ENCODE assay signal across 34 cellular contexts in the genomic region with DNA sequence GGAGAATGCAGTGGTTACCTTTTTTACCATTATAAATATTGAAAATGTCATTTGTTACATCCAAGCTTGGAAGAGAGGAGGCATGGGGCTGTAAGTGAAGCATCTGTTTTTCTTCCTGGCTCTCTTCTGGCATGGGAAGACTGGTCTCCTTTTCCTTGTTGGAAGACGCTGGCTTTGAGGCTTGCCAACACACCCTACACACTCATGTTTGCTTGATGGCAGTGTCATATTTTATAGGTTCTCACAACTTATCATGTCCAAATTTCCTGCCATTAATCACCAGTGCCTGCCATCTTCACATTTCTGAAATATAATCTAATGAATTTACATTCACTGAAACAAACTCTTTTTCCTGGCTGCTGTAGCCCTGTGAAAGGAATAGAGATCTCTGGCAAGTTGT.
"Had no signal": no experiment of that assay in that cellular context is flagged by ENCODE, and none has a peak within 500 bp of the region (broad histone marks: within the 10 kb centered on the region; RNA-seq: fewer than 3 reads in every experiment).

No MANE protein-coding gene starts in this region.

- H3K27me3 ChIP-seq: adrenal gland, body of pancreas, brain microvascular endothelial cell, breast epithelium had no signal

- H3K4me1 ChIP-seq: adrenal gland, body of pancreas, breast epithelium had no signal

- DNase-seq: activated B cell treated with CpG ODN at 0.5 μM for 24 hours; activated CD4-positive, alpha-beta memory T cell treated with anti-CD3 and anti-CD28 coated beads for 36 hours; activated CD4-positive, alpha-beta T cell treated with anti-CD3 and anti-CD28 coated beads for 4 hours; activated CD4-positive, alpha-beta T cell treated with anti-CD3 and anti-CD28 coated beads, Interleukin-2, amount 10 ng/mL, durations not matched to agents 24 days and 14 days; activated CD4-positive, alpha-beta T cell treated with anti-CD3 and anti-CD28 coated beads, Interleukin-2, amount 50 U/mL, for 1 hour; activated CD4-positive, alpha-beta T cell treated with anti-CD3 and anti-CD28 coated beads, Interleukin-2, amount 50 U/mL, for 4 hours; activated CD4-positive, CD25-positive, alpha-beta regulatory T cell treated with anti-CD3 and anti-CD28 coated beads, Interleukin-2, amount 50 U/mL, for 72 hours; activated CD8-positive, alpha-beta memory T cell treated with anti-CD3 and anti-CD28 coated beads, Interleukin-2, amount 50 U/mL, for 4 hours; activated CD8-positive, alpha-beta T cell treated with anti-CD3 and anti-CD28 coated beads for 36 hours; activated effector memory CD4-positive, alpha-beta T cell treated with anti-CD3 and anti-CD28 coated beads, Interleukin-2, amount 50 U/mL, for 16 hours; activated gamma-delta T cell treated with Interleukin-2 at 50 U/mL for 16 hours; activated naive CD4-positive, alpha-beta T cell; activated naive CD4-positive, alpha-beta T cell treated with anti-CD3 and anti-CD28 coated beads for 36 hours; activated naive CD4-positive, alpha-beta T cell treated with anti-CD3 and anti-CD28 coated beads, Interleukin-2, amount 50 U/mL, for 16 hours; activated naive CD8-positive, alpha-beta T cell treated with anti-CD3 and anti-CD28 coated beads for 36 hours; activated T-cell treated with anti-CD3 and anti-CD28 coated beads for 4 hours; activated T-cell treated with anti-CD3 and anti-CD28 coated beads, Interleukin-2, amount 50 U/mL, for 1 hour; activated T-cell treated with anti-CD3 and anti-CD28 coated beads, Interleukin-2, amount 50 U/mL, for 4 hours; activated T-cell treated with anti-CD3 and anti-CD28 coated beads, Interleukin-2, amount 50 U/mL, for 72 hours; adrenal gland; amniotic stem cell; aorta; body of pancreas; brain microvascular endothelial cell; central memory CD4-positive, alpha-beta T cell; T-helper 2 cell; T-helper 9 cell had no signal

- ATAC-seq: activated CD8-positive, alpha-beta T cell treated with anti-CD3 and anti-CD28 coated beads for 36 hours; activated naive CD4-positive, alpha-beta T cell treated with anti-CD3 and anti-CD28 coated beads, Interleukin-2, amount 50 U/mL, for 72 hours; activated T-cell treated with anti-CD3 and anti-CD28 coated beads, Interleukin-2, amount 50 U/mL, for 4 hours; activated T-cell treated with anti-CD3 and anti-CD28 coated beads, Interleukin-2, amount 50 U/mL, for 72 hours; activated T-helper 17 cell treated with anti-CD3 and anti-CD28 coated beads, Interleukin-2, amount 50 U/mL, for 72 hours; body of pancreas had no signal

- H3K4me3 Mint-ChIP-seq: activated B cell treated with CpG ODN at 0.5 μM for 24 hours; activated CD4-positive, alpha-beta memory T cell treated with anti-CD3 and anti-CD28 coated beads for 36 hours; activated CD4-positive, alpha-beta T cell treated with anti-CD3 and anti-CD28 coated beads, Interleukin-2, amount 10 ng/mL, durations not matched to agents 24 days and 14 days; activated CD8-positive, alpha-beta T cell treated with anti-CD3 and anti-CD28 coated beads for 36 hours; activated naive CD4-positive, alpha-beta T cell treated with anti-CD3 and anti-CD28 coated beads for 36 hours; activated naive CD8-positive, alpha-beta T cell treated with anti-CD3 and anti-CD28 coated beads for 36 hours; activated T-cell treated with anti-CD3 and anti-CD28 coated beads, Interleukin-2, amount 50 U/mL, for 4 hours; activated T-cell treated with anti-CD3 and anti-CD28 coated beads, Interleukin-2, amount 50 U/mL, for 72 hours; activated T-helper 1 cell treated with anti-CD3 and anti-CD28 coated beads, Interleukin-12 subunit alpha, Interleukin-12 subunit beta, Interleukin-2, Interleukin-4 antibody, amounts not matched to agents 30 ng/mL and 10 ng/mL and 1 ng/mL, durations not matched to agents 14 hours and 24 hours and 36 hours; activated T-helper 17 cell treated with anti-CD3 and anti-CD28 coated beads, Interleukin-2, amount 50 U/mL, for 72 hours; T-helper 1 cell treated with Interleukin-12 subunit alpha and Interleukin-12 subunit beta and Interleukin-4 antibody, amounts not matched to agents 30 μg/mL and 1 μg/mL, for 36 hours; T-helper 2 cell treated with Interferon-gamma antibody and Interleukin-4, amounts not matched to agents 5 μg/mL and 100 μg/mL, for 36 hours had no signal

- H3K4me1 Mint-ChIP-seq: activated B cell treated with CpG ODN at 0.5 μM for 24 hours had no signal

- H3K27ac Mint-ChIP-seq: activated B cell treated with CpG ODN at 0.5 μM for 24 hours; activated CD4-positive, alpha-beta memory T cell treated with anti-CD3 and anti-CD28 coated beads for 36 hours; activated CD4-positive, alpha-beta T cell treated with anti-CD3 and anti-CD28 coated beads, Interleukin-2, amount 10 ng/mL, durations not matched to agents 24 days and 14 days; activated CD8-positive, alpha-beta T cell treated with anti-CD3 and anti-CD28 coated beads for 36 hours; activated naive CD4-positive, alpha-beta T cell treated with anti-CD3 and anti-CD28 coated beads for 36 hours; activated naive CD4-positive, alpha-beta T cell treated with anti-CD3 and anti-CD28 coated beads, Interleukin-2, amount 50 U/mL, for 72 hours; activated naive CD8-positive, alpha-beta T cell treated with anti-CD3 and anti-CD28 coated beads for 36 hours; activated T-cell treated with anti-CD3 and anti-CD28 coated beads, Interleukin-2, amount 50 U/mL, for 72 hours; activated T-helper 1 cell treated with anti-CD3 and anti-CD28 coated beads, Interleukin-12 subunit alpha, Interleukin-12 subunit beta, Interleukin-2, Interleukin-4 antibody, amounts not matched to agents 30 ng/mL and 10 ng/mL and 1 ng/mL, durations not matched to agents 14 hours and 24 hours and 36 hours; activated T-helper 17 cell treated with anti-CD3 and anti-CD28 coated beads, Interleukin-2, amount 50 U/mL, for 72 hours; T-helper 1 cell treated with Interleukin-12 subunit alpha and Interleukin-12 subunit beta and Interleukin-4 antibody, amounts not matched to agents 30 μg/mL and 1 μg/mL, for 36 hours; T-helper 2 cell treated with Interferon-gamma antibody and Interleukin-4, amounts not matched to agents 5 μg/mL and 100 μg/mL, for 36 hours had no signal

- H3K27ac ChIP-seq: adrenal gland, body of pancreas, brain microvascular endothelial cell, breast epithelium, VCaP had no signal

- H3K36me3 ChIP-seq: adrenal gland, brain microvascular endothelial cell, breast epithelium had no signal

- H3K9me3 Mint-ChIP-seq: T-helper 2 cell treated with Interferon-gamma antibody and Interleukin-4, amounts not matched to agents 5 μg/mL and 100 μg/mL, for 36 hours had no signal

- H3K36me3 Mint-ChIP-seq: activated CD4-positive, alpha-beta memory T cell treated with anti-CD3 and anti-CD28 coated beads for 36 hours had no signal

- H3K9me3 ChIP-seq: adrenal gland, body of pancreas had no signal

- H3K4me3 ChIP-seq: adrenal gland, body of pancreas, breast epithelium had no signal

- H3K27me3 Mint-ChIP-seq: activated CD8-positive, alpha-beta T cell treated with anti-CD3 and anti-CD28 coated beads for 36 hours; activated naive CD8-positive, alpha-beta T cell treated with anti-CD3 and anti-CD28 coated beads for 36 hours had no signal
